ENCODE assay signal across 8 cellular contexts in the genomic region with DNA sequence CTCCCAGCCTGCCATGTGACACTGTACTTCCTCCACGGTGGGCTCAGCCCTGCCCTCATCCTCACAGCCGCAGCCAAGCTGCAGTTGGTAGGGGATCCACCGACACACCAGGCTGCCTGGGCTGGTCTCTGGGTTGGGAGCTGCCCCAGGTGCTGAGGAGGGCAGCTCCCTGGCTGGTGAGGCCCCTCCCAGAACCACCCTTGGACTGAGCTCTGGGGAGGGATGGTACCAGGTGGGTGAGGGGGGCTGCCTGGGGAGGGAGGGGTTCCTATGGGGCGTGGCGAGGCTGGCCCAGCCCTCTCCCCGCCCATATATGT. TPM values are rescaled to one million over a fixed set of nuclear protein-coding genes. Genes with fewer than 3 reads are reported as not detected.
A peak's percentile ranks its signal among the peaks of the same experiment; 100 is the strongest.
DNase-seq lines count a peak whose midpoint lies in the region; ATAC-seq and TF ChIP-seq lines count a peak whose summit lies in the region.

No MANE protein-coding gene starts in this region.

- no peak for TF ChIP-seq CTCF in hepatocyte (IDR thresholded peaks at IDR 0.05; ENCODE audit: poor library complexity)

- H3K27ac ChIP-seq in hepatocyte: no peak overlapping the region

- no peaks in the 10 kb centered on the region for H3K9me3 Mint-ChIP-seq in activated naive CD8-positive, alpha-beta T cell (ENCODE audit: low read depth)

- H3K27ac Mint-ChIP-seq in activated naive CD8-positive, alpha-beta T cell: peak overlapping the region; percentile 61

- H3K9me2 ChIP-seq in hepatocyte (replicated peaks; ENCODE audit: insufficient read depth): no peaks in the 10 kb centered on the region

- H4K20me1 ChIP-seq in hepatocyte (ENCODE audit: insufficient read depth, poor library complexity, severe bottlenecking): no peaks in the 10 kb centered on the region

- no peaks in the 10 kb centered on the region for H3K9me3 ChIP-seq in hepatocyte (ENCODE audit: low read depth)

- peaks cover 18% of the 10 kb centered on the region for H3K4me1 Mint-ChIP-seq in activated naive CD8-positive, alpha-beta T cell (ENCODE audit: low read depth)

- H3K36me3 Mint-ChIP-seq in activated naive CD8-positive, alpha-beta T cell: no peaks in the 10 kb centered on the region

- 23% methylated on average over 3 of the region's 6 CpGs for WGBS in hepatocyte (ENCODE audit: low lambda C conversion rate, missing lambda C conversion rate)

- peak overlapping the region; percentile 86 for H3K4me2 ChIP-seq in hepatocyte

- H3K36me3 ChIP-seq in hepatocyte (replicated peaks; ENCODE audit: insufficient read depth, low read depth): no peaks in the 10 kb centered on the region

- H3K4me1 ChIP-seq in hepatocyte (ENCODE audit: insufficient read depth): peaks cover 10% of the 10 kb centered on the region

- peak; percentile 41 for ATAC-seq in stimulated activated naive CD8-positive, alpha-beta T cell treated with anti-CD3 and anti-CD28 coated beads, Interleukin-15, Interleukin-2, amounts not matched to agents 100 U/mL and 50 U/mL, for 24 hours
- ATAC-seq in GM18873 (IDR thresholded peaks at IDR 0.05; ENCODE audit: low FRiP score, unreplicated experiment): no peak
- ATAC-seq in GM18907 (IDR thresholded peaks at IDR 0.05; ENCODE audit: unreplicated experiment): no peak

- no peaks in the 10 kb centered on the region for H3K79me2 ChIP-seq in hepatocyte

- DNase-seq in DMS 273 (lab: John Stamatoyannopoulos, UW; ENCODE audit: unreplicated experiment) (peak; percentile 64), DMS 273 treated with DMSO at 0.1 percent for 48 hours (lab: John Stamatoyannopoulos, UW) (no peak), hepatocyte (ENCODE audit: low spot score) (peak; percentile 73), AG08395 (ENCODE audit: low spot score) (no peak)
- peak; percentile 51 for DNase-seq in stimulated activated naive CD8-positive, alpha-beta T cell treated with anti-CD3 and anti-CD28 coated beads, Interleukin-15, Interleukin-2, amounts not matched to agents 100 U/mL and 50 U/mL, for 24 hours

- no peak overlapping the region for H2AFZ ChIP-seq in hepatocyte

- no peaks in the 10 kb centered on the region for H3K27me3 ChIP-seq in hepatocyte

- no peaks in the 10 kb centered on the region for H3K27me3 Mint-ChIP-seq in activated naive CD8-positive, alpha-beta T cell

- H3K4me3 Mint-ChIP-seq in activated naive CD8-positive, alpha-beta T cell: peak overlapping the region; percentile 52

- no peak overlapping the region for H3K4me3 ChIP-seq in hepatocyte

RNA-seq across cellular contexts. Expression of gene TNFRSF6B, which starts 0.2 kb away (rescaled TPM):
- 0.97 and 3.3 TPM in 2 replicates for total RNA-seq in hepatocyte
- 4.2 and 5.1 TPM in 2 replicates for polyA plus RNA-seq in hepatocyte

RNA-seq across cellular contexts. Expression of gene ARFRP1, which starts 11.5 kb away (rescaled TPM):
- 24.0 and 31.5 TPM in 2 replicates for total RNA-seq in hepatocyte
- 38.0 and 50.0 TPM in 2 replicates for polyA plus RNA-seq in hepatocyte

RNA-seq across cellular contexts. Expression of gene ZGPAT, which starts 11.6 kb away (rescaled TPM):
- 18.6 and 21.5 TPM in 2 replicates for total RNA-seq in hepatocyte
- polyA plus RNA-seq in hepatocyte: 41.7 and 48.7 TPM in 2 replicates

RNA-seq across cellular contexts. Expression of gene RTEL1, which starts 38.2 kb away (rescaled TPM):
- 16.9 and 18.2 TPM in 2 replicates for total RNA-seq in hepatocyte
- polyA plus RNA-seq in hepatocyte: 14.0 and 18.3 TPM in 2 replicates

RNA-seq across cellular contexts. Expression of gene LIME1, which starts 40.2 kb away (rescaled TPM):
- total RNA-seq in hepatocyte: 6.6 and 11.7 TPM in 2 replicates
- polyA plus RNA-seq in hepatocyte: 20.2 and 20.7 TPM in 2 replicates

Comparison
In these comparisons a context has a peak if more than half of its experiments do, and no peak if none do; other contexts are left out.
1. DNase-seq: peak in DMS 273 (single experiment), hepatocyte (single experiment) and stimulated activated naive CD8-positive, alpha-beta T cell treated with anti-CD3 and anti-CD28 coated beads, Interleukin-15, Interleukin-2, amounts not matched to agents 100 U/mL and 50 U/mL, for 24 hours (single experiment); none in DMS 273 treated with DMSO at 0.1 percent for 48 hours (single experiment) and AG08395 (single experiment).